13 cellular contexts compared by ENCODE assay signal in the genomic region with DNA sequence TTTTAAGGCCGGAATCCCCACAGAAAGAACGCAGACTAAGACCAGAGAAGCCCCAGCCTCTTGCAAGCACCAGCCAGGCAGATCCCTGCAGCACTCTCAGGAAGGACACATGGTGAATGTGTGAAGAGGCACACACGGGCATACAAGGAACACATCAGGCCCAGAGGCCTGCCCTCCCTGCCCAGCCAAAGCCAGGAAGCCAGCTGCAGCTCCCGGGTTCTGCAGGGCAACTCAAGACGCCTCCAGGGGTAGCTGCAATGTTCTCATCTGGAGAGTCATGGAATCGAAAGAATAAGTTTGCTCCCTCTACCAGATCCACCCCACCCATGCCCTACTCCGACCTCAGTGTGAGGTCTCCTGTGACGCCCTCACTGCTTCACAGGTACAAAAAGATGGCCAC. TPM values are rescaled to one million over a fixed set of nuclear protein-coding genes. Genes with fewer than 3 reads are reported as not detected.
A peak's percentile ranks its signal among the peaks of the same experiment; 100 is the strongest.
DNase-seq lines count a peak whose midpoint lies in the region; ATAC-seq and TF ChIP-seq lines count a peak whose summit lies in the region.
"Had no signal": no experiment of that assay in that cellular context is flagged by ENCODE, and none has a peak within 500 bp of the region (broad histone marks: within the 10 kb centered on the region; RNA-seq: fewer than 3 reads in every experiment).

No MANE protein-coding gene starts in this region.

- peak overlapping the region; percentile 17 for H3K9ac ChIP-seq in endodermal cell (ENCODE audit: extremely low read depth, low read length, poor library complexity, severe bottlenecking)

- no peaks in the 10 kb centered on the region for H3K36me3 ChIP-seq in GM23338 (ENCODE audit: insufficient read depth)
- H3K36me3 ChIP-seq in PC-9 (ENCODE audit: low read depth): no peaks in the 10 kb centered on the region
- H3K36me3 ChIP-seq in endodermal cell (ENCODE audit: control insufficient read depth, insufficient read depth, low read length): peaks cover 4% of the 10 kb centered on the region
- peaks cover 0 to 5% of the 10 kb centered on the region in 2 donors for H3K36me3 ChIP-seq in psoas muscle (ENCODE audit: insufficient read depth in 1 of 2, low read depth in 1 of 2)

- H3K4me3 ChIP-seq in GM23338 (peak overlapping the region; percentile 96; the same call in 1 of the 2 replicates), PC-9 (no peak overlapping the region), endodermal cell (ENCODE audit: low read length) (peak overlapping the region; percentile 90), psoas muscle (no peak overlapping the region)
- H3K4me3 ChIP-seq: lung had no signal

- BruUV-seq in PC-9 (replicated peaks; lab: Mats Ljungman, UMichigan): no TSS peak

- CTCF ChIA-PET in PC-9 (lab: Charles Lee): no interaction called here

- H2AFZ ChIP-seq in GM23338 (no peak overlapping the region), PC-9 (no peak overlapping the region)

- POLR2A ChIA-PET in PC-9 (lab: Charles Lee; ENCODE audit: unreplicated experiment): no interaction called here

- H3K27ac ChIP-seq in GM23338 (ENCODE audit: low read depth) (no peak overlapping the region), PC-9 (no peak overlapping the region), endodermal cell (ENCODE audit: low read depth, low read length) (no peak overlapping the region), psoas muscle (peak overlapping the region; percentile 93)

- TF ChIP-seq CTCF in GM23338 (conservative IDR thresholded peaks at IDR 0.05; ENCODE audit: low read depth in 2 of 2): no peak
- no peak for TF ChIP-seq CTCF in PC-9 (conservative IDR thresholded peaks at IDR 0.05)
- TF ChIP-seq CTCF in endodermal cell (conservative IDR thresholded peaks at IDR 0.05): no peak
- TF ChIP-seq CTCF in psoas muscle (IDR thresholded peaks at IDR 0.05): no peak

- H3K4me1 Mint-ChIP-seq in GM23338 (peaks cover 33% of the 10 kb centered on the region), endodermal cell (peaks cover 49% of the 10 kb centered on the region)

- H3K4me2 ChIP-seq in GM23338 (peak overlapping the region; percentile 93; the same call in 1 of the 2 replicates), PC-9 (peak overlapping the region; percentile 94; the same call in 1 of the 2 replicates)

- H3K27ac Mint-ChIP-seq in GM23338 (no peak overlapping the region), endodermal cell (peak overlapping the region; percentile 87)

- peaks cover 68% of the 10 kb centered on the region for H3K79me2 ChIP-seq in GM23338 (replicated peaks; ENCODE audit: insufficient read depth)
- H3K79me2 ChIP-seq in PC-9 (ENCODE audit: low read depth): peaks cover 67% of the 10 kb centered on the region

- no peaks in the 10 kb centered on the region for H3K27me3 ChIP-seq in GM23338 (ENCODE audit: insufficient read depth)
- no peaks in the 10 kb centered on the region for H3K27me3 ChIP-seq in PC-9 (ENCODE audit: insufficient read depth, low read depth)
- H3K27me3 ChIP-seq in endodermal cell (ENCODE audit: control insufficient read depth, insufficient read depth, low read length, poor library complexity, severe bottlenecking): no peaks in the 10 kb centered on the region
- no peaks in the 10 kb centered on the region for H3K27me3 ChIP-seq in psoas muscle (ENCODE audit: insufficient read depth in 3 of 3, low read length in 2 of 3)

- peaks cover 4% of the 10 kb centered on the region; the same call in 1 of the 2 replicates for H3F3A ChIP-seq in GM23338 (replicated peaks; ENCODE audit: low read depth)
- no peaks in the 10 kb centered on the region for H3F3A ChIP-seq in PC-9 (ENCODE audit: insufficient read depth, low read depth)

- peak overlapping the region; percentile 90; the same call in 2 of the 3 replicates for H3K4me3 Mint-ChIP-seq in GM23338
- peak overlapping the region; percentile 80 for H3K4me3 Mint-ChIP-seq in endodermal cell

- intact Hi-C loops in PC-9 (cut with micrococcal nuclease; ENCODE audit: unreplicated experiment): no loop called here
- intact Hi-C loops in psoas muscle (cut with DNase I): loop anchor here in 1 of 2 donors (5.0 kb wide), 1 partner anchor 33 kb away; no protein-coding TSS in a partner anchor

- H3K27me3 Mint-ChIP-seq in GM23338 (ENCODE audit: insufficient read depth, low read depth, poor library complexity) (peaks cover 22% of the 10 kb centered on the region), endodermal cell (ENCODE audit: insufficient read depth) (peaks cover 4% of the 10 kb centered on the region)

- H3K9me3 Mint-ChIP-seq in GM23338: no peaks in the 10 kb centered on the region
- H3K9me3 Mint-ChIP-seq in endodermal cell: no peaks in the 10 kb centered on the region

- peaks cover 38% of the 10 kb centered on the region for H4K20me1 ChIP-seq in GM23338 (replicated peaks; ENCODE audit: insufficient read depth)
- peaks cover 17% of the 10 kb centered on the region for H4K20me1 ChIP-seq in PC-9 (ENCODE audit: insufficient read depth)

- ATAC-seq in GM23338 (no peak), psoas muscle (no peak), GM21825 (IDR thresholded peaks at IDR 0.05; ENCODE audit: unreplicated experiment) (no peak), GM21360 (IDR thresholded peaks at IDR 0.05; ENCODE audit: unreplicated experiment) (no peak)
- ATAC-seq: sciatic nerve had no signal

- DNase-seq in GM23338 (ENCODE audit: low spot score) (no peak), PC-9 (no peak), endodermal cell (no peak), psoas muscle (no peak)
- no peak for DNase-seq in effector CD4-positive, alpha-beta T cell
- DNase-seq: cortex of kidney, NCI-H1417 treated with DMSO at 0.1 percent for 48 hours had no signal

- H3K9me3 ChIP-seq in PC-9 (ENCODE audit: insufficient read depth, low read depth): no peaks in the 10 kb centered on the region
- H3K9me3 ChIP-seq in endodermal cell (ENCODE audit: control insufficient read depth, low read length): no peaks in the 10 kb centered on the region
- no peaks in the 10 kb centered on the region for H3K9me3 ChIP-seq in psoas muscle

- 92 to 95% methylated on average over 8 of the region's 8 CpGs for WGBS in endodermal cell (ENCODE audit: insufficient coverage in 1 of 2, insufficient read length in 1 of 2), 2 experiments
- WGBS in psoas muscle, 3 donors: 70 to 80% (median 77%) methylated on average over 8 of the region's 8 CpGs

- no peaks in the 10 kb centered on the region for H3K9me2 ChIP-seq in GM23338 (ENCODE audit: insufficient read depth)
- H3K9me2 ChIP-seq in PC-9 (ENCODE audit: insufficient read depth): no peaks in the 10 kb centered on the region

- H3K36me3 Mint-ChIP-seq in GM23338 (ENCODE audit: low read depth): peaks cover 3% of the 10 kb centered on the region; the same call in 2 of the 3 replicates
- H3K36me3 Mint-ChIP-seq in endodermal cell (ENCODE audit: low read depth): peaks cover 3% of the 10 kb centered on the region

- H3K4me1 ChIP-seq in GM23338 (ENCODE audit: insufficient read depth) (peaks cover 16% of the 10 kb centered on the region), PC-9 (replicated peaks; ENCODE audit: insufficient read depth) (peaks cover 15% of the 10 kb centered on the region), endodermal cell (ENCODE audit: control insufficient read depth, insufficient read depth, low read length) (peaks cover 12% of the 10 kb centered on the region), psoas muscle (peaks cover 71% of the 10 kb centered on the region)

TF ChIP-seq in GM23338, 12 proteins besides CTCF, POLR2A, EP300 and RAD21 (continues in another document):
- TF ChIP-seq JUNB (IDR thresholded peaks at IDR 0.05; ENCODE audit: unreplicated experiment): no peak

RNA-seq across cellular contexts. Expression of a gene that starts 2.3 kb away (rescaled TPM):
- total RNA-seq in GM23338 (2014; rRNA removed; shearing (Covaris generic)): 59.3 and 83.0 TPM in 2 replicates
- 18.5 and 21.0 TPM in 2 replicates for polyA plus RNA-seq in GM23338 (2016; fragmentation: Nextera tagmentation; extraction: Ambion mirVana)
- 35.1 and 37.6 TPM in 2 replicates for total RNA-seq in PC-9 (2021)
- 10 to 100 TPM; 54.6 to 62.9 TPM for total RNA-seq in endodermal cell
- 47.4 TPM for polyA plus RNA-seq in endodermal cell (2013, experiment 1 of 2)
- 41.6 TPM for polyA plus RNA-seq in endodermal cell (2013, experiment 2 of 2)
- 10 to 100 TPM; 13.1 to 27.6 (median 25.9) TPM for total RNA-seq in psoas muscle
- polyA plus RNA-seq in psoas muscle: 10 to 100 TPM; 13.2 to 24.5 (median 15.0) TPM

RNA-seq across cellular contexts. Expression of a gene that starts 11.2 kb away (rescaled TPM):
- not detected in 2 replicates for total RNA-seq in GM23338 (2014; rRNA removed; shearing (Covaris generic))
- not detected in 2 replicates for polyA plus RNA-seq in GM23338 (2016; fragmentation: Nextera tagmentation; extraction: Ambion mirVana)
- total RNA-seq in PC-9 (2021): not detected in 2 replicates
- not detected for total RNA-seq in endodermal cell
- polyA plus RNA-seq in endodermal cell (2013, experiment 1 of 2): not detected
- polyA plus RNA-seq in endodermal cell (2013, experiment 2 of 2): not detected
- under 1 TPM in 1 of 4 donors, not detected in 3; 0.32 TPM for total RNA-seq in psoas muscle
- polyA plus RNA-seq in psoas muscle: under 1 TPM; 0.14 to 0.32 (median 0.23) TPM
- total RNA-seq: glomerular endothelial cell; sciatic nerve; T-helper 2 cell treated with Interferon-gamma antibody and Interleukin-4, amounts not matched to agents 100 ng/mL and 5 ng/mL, for 36 hours had no signal

RNA-seq across cellular contexts. Expression of a gene that starts 24.5 kb away (rescaled TPM):
- total RNA-seq in GM23338 (2014; rRNA removed; shearing (Covaris generic)): 18.4 and 21.6 TPM in 2 replicates
- polyA plus RNA-seq in GM23338 (2016; fragmentation: Nextera tagmentation; extraction: Ambion mirVana) (12.3 and 15.2 TPM in 2 replicates), psoas muscle (10 to 100 TPM in 2 of 3 donors, 1 to 10 TPM in 1; 9.3 to 13.6 (median 12.6) TPM)
- total RNA-seq in PC-9 (2021) (10.3 and 14.6 TPM in 2 replicates), endodermal cell (10 to 100 TPM; 14.5 to 14.8 TPM), psoas muscle (10 to 100 TPM in 3 of 4 donors, 1 to 10 TPM in 1; 7.9 to 14.0 (median 10.9) TPM)
- 17.1 TPM for polyA plus RNA-seq in endodermal cell (2013, experiment 1 of 2)
- 15.0 TPM for polyA plus RNA-seq in endodermal cell (2013, experiment 2 of 2)

RNA-seq across cellular contexts. Expression of a gene that starts 30.1 kb away (rescaled TPM):
- total RNA-seq in GM23338 (2014; rRNA removed; shearing (Covaris generic)): not detected in 2 replicates
- not detected in 2 replicates for polyA plus RNA-seq in GM23338 (2016; fragmentation: Nextera tagmentation; extraction: Ambion mirVana)
- total RNA-seq in PC-9 (2021): not detected in 2 replicates
- total RNA-seq in endodermal cell: not detected
- not detected for polyA plus RNA-seq in endodermal cell (2013, experiment 1 of 2)
- not detected for polyA plus RNA-seq in endodermal cell (2013, experiment 2 of 2)
- total RNA-seq in psoas muscle: not detected
- not detected for polyA plus RNA-seq in psoas muscle
- total RNA-seq: glomerular endothelial cell; lung; sciatic nerve; T-helper 2 cell treated with Interferon-gamma antibody and Interleukin-4, amounts not matched to agents 100 ng/mL and 5 ng/mL, for 36 hours had no signal
- polyA plus RNA-seq: lung had no signal

RNA-seq across cellular contexts. Expression of a gene that starts 58.6 kb away (rescaled TPM):
- total RNA-seq in GM23338 (2014; rRNA removed; shearing (Covaris generic)): 210 and 242 TPM in 2 replicates
- 141 and 145 TPM in 2 replicates for polyA plus RNA-seq in GM23338 (2016; fragmentation: Nextera tagmentation; extraction: Ambion mirVana)
- 79.1 and 79.9 TPM in 2 replicates for total RNA-seq in PC-9 (2021)
- total RNA-seq in endodermal cell: 100 to 1,000 TPM; 111 to 119 TPM
- polyA plus RNA-seq in endodermal cell (2013, experiment 1 of 2): 113 TPM
- 109 TPM for polyA plus RNA-seq in endodermal cell (2013, experiment 2 of 2)
- total RNA-seq in psoas muscle: 10 to 100 TPM in 2 of 4 donors, 1 to 10 TPM in 2; 7.3 to 23.1 (median 13.0) TPM
- 10 to 100 TPM in 2 of 3 donors, 1 to 10 TPM in 1; 7.5 to 20.1 (median 10.8) TPM for polyA plus RNA-seq in psoas muscle

Comparison
In these comparisons a context has a peak if more than half of its experiments do, and no peak if none do; other contexts are left out.
1. H3K4me3 ChIP-seq: peak in GM23338 (single experiment) and endodermal cell (single experiment); none in PC-9 (single experiment) and psoas muscle (single experiment).